Comparison of ENCODE assay signal across 16 cellular contexts in the genomic region with DNA sequence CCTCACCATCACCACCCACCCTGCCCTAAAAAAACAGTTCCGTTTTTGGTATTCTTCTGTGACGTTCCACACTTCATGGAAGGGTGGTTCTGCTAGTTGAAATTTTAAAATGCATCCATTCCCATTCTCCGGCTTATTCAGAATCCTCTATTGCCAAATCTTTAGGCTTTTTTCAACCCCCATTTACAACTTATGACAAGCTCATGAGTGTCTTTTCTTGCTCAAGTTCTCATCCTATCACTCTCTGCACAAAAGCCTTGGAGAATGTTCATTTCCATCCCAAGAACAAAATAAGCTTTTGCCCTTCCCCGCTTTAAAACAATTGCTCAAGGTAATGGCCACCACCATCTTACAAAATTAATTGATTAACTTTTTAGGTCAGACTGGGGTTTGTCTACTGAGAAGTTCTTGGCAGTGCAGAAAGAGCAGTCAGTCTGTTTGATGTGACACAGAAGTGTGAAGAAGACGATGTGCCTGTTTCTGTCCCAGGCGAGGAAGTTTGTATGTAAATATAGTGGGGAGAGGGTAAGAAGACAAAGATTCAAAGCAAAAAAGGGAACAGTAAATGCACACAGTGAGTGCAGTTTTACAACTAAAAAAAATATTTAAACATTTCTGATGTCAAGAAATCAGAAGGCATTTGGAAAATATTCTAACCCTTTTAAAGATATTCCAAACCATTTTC.
DNase-seq lines count a peak whose midpoint lies in the region; ATAC-seq and TF ChIP-seq lines count a peak whose summit lies in the region.
"Had no signal": no experiment of that assay in that cellular context is flagged by ENCODE, and none has a peak within 500 bp of the region (broad histone marks: within the 10 kb centered on the region; RNA-seq: fewer than 3 reads in every experiment).

No MANE protein-coding gene starts in this region.

- no peak for TF ChIP-seq POLR2A in GM18505 (IDR thresholded peaks at IDR 0.05; ENCODE audit: borderline replicate concordance, extremely low read depth, insufficient read depth, insufficient read length)

- H2AFZ ChIP-seq in OCI-LY3 (ENCODE audit: low read depth, low read length): no peak overlapping the region

- H3K4me2 ChIP-seq in OCI-LY3 (ENCODE audit: low read length): peak overlapping the region; percentile 6; the same call in 1 of the 2 replicates

- H3K27ac ChIP-seq in OCI-LY3 (ENCODE audit: low read length): no peak overlapping the region
- H3K27ac ChIP-seq: colonic mucosa, upper lobe of left lung had no signal

- DNase-seq in GM03348 (ENCODE audit: low spot score) (peak; percentile 16), hippocampal formation (lab: John Stamatoyannopoulos, UW) (no peak)
- DNase-seq in activated CD4-positive, alpha-beta T cell treated with anti-CD3 and anti-CD28 coated beads, Interleukin-2, amount 50 U/mL, for 1 hour: no peak
- no peak for DNase-seq in stimulated activated naive CD8-positive, alpha-beta T cell treated with anti-CD3 and anti-CD28 coated beads, Interleukin-15, Interleukin-2, amounts not matched to agents 100 U/mL and 50 U/mL, for 24 hours
- DNase-seq: activated CD8-positive, alpha-beta memory T cell treated with anti-CD3 and anti-CD28 coated beads for 24 hours; activated naive CD8-positive, alpha-beta T cell treated with anti-CD3 and anti-CD28 coated beads, Interleukin-2, amount 10 ng/mL, durations not matched to agents 7 days and 5 days; colonic mucosa; DMS79; NCI-H2081 treated with DMSO at 0.1 percent for 48 hours; small intestine; T-helper 9 cell; upper lobe of left lung had no signal

- no peak overlapping the region for H3K9ac ChIP-seq in OCI-LY3 (ENCODE audit: low read length)

- H3K9me3 ChIP-seq in OCI-LY3 (ENCODE audit: insufficient read depth, low read length): no peaks in the 10 kb centered on the region
- H3K9me3 ChIP-seq: colonic mucosa, upper lobe of left lung had no signal

- H4K20me1 ChIP-seq in OCI-LY3 (ENCODE audit: insufficient read depth, low read length): no peaks in the 10 kb centered on the region

- H3K4me3 ChIP-seq in OCI-LY3 (ENCODE audit: low read length): no peak overlapping the region
- H3K4me3 ChIP-seq: colonic mucosa, upper lobe of left lung had no signal

- ATAC-seq in GM19351 (IDR thresholded peaks at IDR 0.05; ENCODE audit: unreplicated experiment) (peak; percentile 90), HG02763 (IDR thresholded peaks at IDR 0.05; ENCODE audit: unreplicated experiment) (peak; percentile 53), GM18505 (IDR thresholded peaks at IDR 0.05; ENCODE audit: unreplicated experiment) (no peak)
- no peak for ATAC-seq in stimulated activated naive CD8-positive, alpha-beta T cell treated with anti-CD3 and anti-CD28 coated beads, Interleukin-15, Interleukin-2, amounts not matched to agents 100 U/mL and 50 U/mL, for 24 hours

- H3K27me3 ChIP-seq in OCI-LY3 (ENCODE audit: low read depth, low read length): no peaks in the 10 kb centered on the region
- H3K27me3 ChIP-seq: colonic mucosa, upper lobe of left lung had no signal

- H3K4me1 ChIP-seq in OCI-LY3 (ENCODE audit: low read length): peaks cover 11% of the 10 kb centered on the region
- H3K4me1 ChIP-seq: colonic mucosa had no signal

- TF ChIP-seq CTCF in OCI-LY3 (IDR thresholded peaks at IDR 0.05; ENCODE audit: low read depth, low read length): no peak

- no peaks in the 10 kb centered on the region for H3K36me3 ChIP-seq in OCI-LY3 (replicated peaks; ENCODE audit: low read depth, low read length)
- H3K36me3 ChIP-seq: colonic mucosa had no signal

- H3K79me2 ChIP-seq in OCI-LY3 (ENCODE audit: low read length): no peaks in the 10 kb centered on the region

Comparison
In these comparisons a context has a peak if more than half of its experiments do, and no peak if none do; other contexts are left out.
1. ATAC-seq: peak in GM19351 (single experiment) and HG02763 (single experiment); none in stimulated activated naive CD8-positive, alpha-beta T cell treated with anti-CD3 and anti-CD28 coated beads, Interleukin-15, Interleukin-2, amounts not matched to agents 100 U/mL and 50 U/mL, for 24 hours (single experiment) and GM18505 (single experiment).